8 cellular contexts compared by ENCODE assay signal in genomic region chr7:30348083-30348560, GRCh38.
A peak's percentile ranks its signal among the peaks of the same experiment; 100 is the strongest.
DNase-seq lines count a peak whose midpoint lies in the region; FAIRE-seq and TF ChIP-seq lines count a peak whose summit lies in the region.

No MANE protein-coding gene starts in this region.

- TF ChIP-seq POLR2A in GM12892 (IDR thresholded peaks at IDR 0.05; ENCODE audit: low read depth, low read length): no peak

- FAIRE-seq in GM12892 (lab: Jason Lieb, UNC) (peak; percentile 69), D721Med (lab: Jason Lieb, UNC) (no peak)

- no peak for DNase-seq in GM12892 (ENCODE audit: insufficient read length)
- peak; percentile 89 for DNase-seq in HCEC 1CT
- DNase-seq in LHCN-M2 (ENCODE audit: low read depth): peak; percentile 90
- DNase-seq in activated CD4-positive, alpha-beta T cell treated with anti-CD3 and anti-CD28 coated beads, Interleukin-2, amount 50 U/mL, for 1 hour: peak; percentile 29
- DNase-seq in fibroblast of gingiva (ENCODE audit: low read depth): peak; percentile 91
- peak in 3 of 4 experiments; percentile 4 to 24 (median 11) for DNase-seq in stimulated activated CD4-positive, alpha-beta T cell treated with anti-CD3 and anti-CD28 coated beads, Interleukin-1b, Interleukin-23, amount 100 ng/mL, for 24 hours (ENCODE audit: low read depth in 4 of 4, low spot score in 1 of 4)
- no peak for DNase-seq in DMS153 (lab: John Stamatoyannopoulos, UW)
- DNase-seq in D721Med (ENCODE audit: insufficient read length, low spot score): no peak

- no peak for TF ChIP-seq CTCF in D721Med (IDR thresholded peaks at IDR 0.05; ENCODE audit: insufficient read depth, missing control alignments)

Comparison
In these comparisons a context has a peak if more than half of its experiments do, and no peak if none do; other contexts are left out.
1. DNase-seq: peak in HCEC 1CT (single experiment), LHCN-M2 (single experiment), activated CD4-positive, alpha-beta T cell treated with anti-CD3 and anti-CD28 coated beads, Interleukin-2, amount 50 U/mL, for 1 hour (single experiment), fibroblast of gingiva (single experiment) and stimulated activated CD4-positive, alpha-beta T cell treated with anti-CD3 and anti-CD28 coated beads, Interleukin-1b, Interleukin-23, amount 100 ng/mL, for 24 hours (3 of 4); none in GM12892 (single experiment), DMS153 (single experiment) and D721Med (single experiment).